In genomic region chr21:37176716-37177115, GRCh38 we compare ENCODE assay signal across 14 cellular contexts.
A peak's percentile ranks its signal among the peaks of the same experiment; 100 is the strongest.
DNase-seq lines count a peak whose midpoint lies in the region; ATAC-seq, FAIRE-seq and TF ChIP-seq lines count a peak whose summit lies in the region.
"Had no signal": no experiment of that assay in that cellular context is flagged by ENCODE, and none has a peak within 500 bp of the region (broad histone marks: within the 10 kb centered on the region; RNA-seq: fewer than 3 reads in every experiment).

No MANE protein-coding gene starts in this region.

- no peaks in the 10 kb centered on the region for H3K4me1 Mint-ChIP-seq in astrocyte (ENCODE audit: low read depth, unreplicated experiment)
- H3K4me1 Mint-ChIP-seq in stimulated activated effector memory CD8-positive, alpha-beta T cell treated with anti-CD3 and anti-CD28 coated beads, Interleukin-12 subunit alpha, Interleukin-12 subunit beta, amount 100 ng/mL, for 72 hours, result no peaks in the 10 kb centered on the region
- no peaks in the 10 kb centered on the region for H3K4me1 Mint-ChIP-seq in activated CD8-positive, alpha-beta T cell treated with anti-CD3 and anti-CD28 coated beads, Interleukin-2, amount 10 ng/mL, durations not matched to agents 7 days and 5 days (ENCODE audit: low read depth)

- H3K4me1 ChIP-seq in astrocyte (ENCODE audit: insufficient read depth, low read length), result no peaks in the 10 kb centered on the region
- H3K4me1 ChIP-seq: BLaER1 treated with 17β-estradiol and CSF1 and Interleukin-3, amounts not matched to agents 10 nM and 100 nM; upper lobe of left lung had no signal

- no peak overlapping the region for H3K4me2 ChIP-seq in astrocyte (ENCODE audit: low read length)
- H3K4me2 ChIP-seq: BLaER1 treated with 17β-estradiol and CSF1 and Interleukin-3, amounts not matched to agents 10 nM and 100 nM had no signal

- peaks cover 53% of the 10 kb centered on the region for H4K20me1 ChIP-seq in astrocyte (ENCODE audit: insufficient read depth, low read length)

- peak overlapping the region; percentile 41 for H3K27ac Mint-ChIP-seq in astrocyte (ENCODE audit: unreplicated experiment)
- no peak overlapping the region for H3K27ac Mint-ChIP-seq in stimulated activated effector memory CD8-positive, alpha-beta T cell treated with anti-CD3 and anti-CD28 coated beads, Interleukin-12 subunit alpha, Interleukin-12 subunit beta, amount 100 ng/mL, for 72 hours
- H3K27ac Mint-ChIP-seq in activated CD8-positive, alpha-beta T cell treated with anti-CD3 and anti-CD28 coated beads, Interleukin-2, amount 10 ng/mL, durations not matched to agents 7 days and 5 days, result no peak overlapping the region

- no peaks in the 10 kb centered on the region for H3K27me3 Mint-ChIP-seq in astrocyte (ENCODE audit: low read depth, unreplicated experiment)
- no peaks in the 10 kb centered on the region for H3K27me3 Mint-ChIP-seq in activated CD8-positive, alpha-beta T cell treated with anti-CD3 and anti-CD28 coated beads, Interleukin-2, amount 10 ng/mL, durations not matched to agents 7 days and 5 days (ENCODE audit: low read depth)

- H2AFZ ChIP-seq in astrocyte (ENCODE audit: low read depth, low read length), result no peak overlapping the region

- CTCF ChIA-PET in activated CD8-positive, alpha-beta T cell treated with anti-CD3 and anti-CD28 coated beads, Interleukin-2, amount 10 ng/mL, durations not matched to agents 7 days and 5 days (lab: Charles Lee), result interaction anchor here (0.5 kb wide), 1 partner anchor 68 kb away, joined by 4 read pairs; no protein-coding TSS in a partner anchor

- H3K36me3 Mint-ChIP-seq in astrocyte (ENCODE audit: low read depth, unreplicated experiment), result peaks cover 34% of the 10 kb centered on the region
- H3K36me3 Mint-ChIP-seq in stimulated activated effector memory CD8-positive, alpha-beta T cell treated with anti-CD3 and anti-CD28 coated beads, Interleukin-12 subunit alpha, Interleukin-12 subunit beta, amount 100 ng/mL, for 72 hours, result peaks cover 76% of the 10 kb centered on the region
- H3K36me3 Mint-ChIP-seq in activated CD8-positive, alpha-beta T cell treated with anti-CD3 and anti-CD28 coated beads, Interleukin-2, amount 10 ng/mL, durations not matched to agents 7 days and 5 days (ENCODE audit: low read depth), result peaks cover 44% of the 10 kb centered on the region

- FAIRE-seq in astrocyte (lab: Jason Lieb, UNC), result no peak

- peaks cover 63% of the 10 kb centered on the region for H3K36me3 ChIP-seq in astrocyte (ENCODE audit: insufficient read depth, low read length)

- no peak overlapping the region for H3K4me3 Mint-ChIP-seq in astrocyte (ENCODE audit: unreplicated experiment)
- no peak overlapping the region for H3K4me3 Mint-ChIP-seq in stimulated activated effector memory CD8-positive, alpha-beta T cell treated with anti-CD3 and anti-CD28 coated beads, Interleukin-12 subunit alpha, Interleukin-12 subunit beta, amount 100 ng/mL, for 72 hours
- no peak overlapping the region for H3K4me3 Mint-ChIP-seq in activated CD8-positive, alpha-beta T cell treated with anti-CD3 and anti-CD28 coated beads, Interleukin-2, amount 10 ng/mL, durations not matched to agents 7 days and 5 days

- peaks cover 29% of the 10 kb centered on the region for H3K79me2 ChIP-seq in astrocyte (ENCODE audit: insufficient read depth, low read length)

- POLR2A ChIA-PET in activated CD8-positive, alpha-beta T cell treated with anti-CD3 and anti-CD28 coated beads, Interleukin-2, amount 10 ng/mL, durations not matched to agents 7 days and 5 days (lab: Charles Lee), result no interaction called here

- no peak for TF ChIP-seq CTCF in astrocyte (IDR thresholded peaks at IDR 0.05; ENCODE audit: insufficient read depth, low read depth, low read length)

- peaks cover 1% of the 10 kb centered on the region for H3K9me3 Mint-ChIP-seq in astrocyte (ENCODE audit: unreplicated experiment)
- H3K9me3 Mint-ChIP-seq in stimulated activated effector memory CD8-positive, alpha-beta T cell treated with anti-CD3 and anti-CD28 coated beads, Interleukin-12 subunit alpha, Interleukin-12 subunit beta, amount 100 ng/mL, for 72 hours, result peaks cover 3% of the 10 kb centered on the region
- peaks cover 3% of the 10 kb centered on the region for H3K9me3 Mint-ChIP-seq in activated CD8-positive, alpha-beta T cell treated with anti-CD3 and anti-CD28 coated beads, Interleukin-2, amount 10 ng/mL, durations not matched to agents 7 days and 5 days (ENCODE audit: insufficient read depth)

- no peak overlapping the region for H3K9ac ChIP-seq in astrocyte (ENCODE audit: low read length)
- H3K9ac ChIP-seq: BLaER1 treated with 17β-estradiol and CSF1 and Interleukin-3, amounts not matched to agents 10 nM and 100 nM had no signal

- ATAC-seq in stimulated activated effector memory CD8-positive, alpha-beta T cell treated with anti-CD3 and anti-CD28 coated beads, Interleukin-12 subunit alpha, Interleukin-12 subunit beta, amount 100 ng/mL, for 72 hours, result peak; percentile 40
- no peak for ATAC-seq in GM19455 (IDR thresholded peaks at IDR 0.05; ENCODE audit: unreplicated experiment)
- no peak for ATAC-seq in activated CD8-positive, alpha-beta T cell treated with anti-CD3 and anti-CD28 coated beads, Interleukin-2, amount 10 ng/mL, durations not matched to agents 7 days and 5 days

- no peaks in the 10 kb centered on the region for H3K27me3 ChIP-seq in astrocyte (ENCODE audit: insufficient read depth, low read length)
- H3K27me3 ChIP-seq: BLaER1 treated with 17β-estradiol and CSF1 and Interleukin-3, amounts not matched to agents 10 nM and 100 nM; upper lobe of left lung had no signal

- H3K27ac ChIP-seq in astrocyte (ENCODE audit: low read depth, low read length), result no peak overlapping the region
- H3K27ac ChIP-seq: BLaER1 treated with 17β-estradiol and CSF1 and Interleukin-3, amounts not matched to agents 10 nM and 100 nM; upper lobe of left lung had no signal

- H3K9me3 ChIP-seq in astrocyte (ENCODE audit: insufficient read depth, low read depth, low read length), result no peaks in the 10 kb centered on the region
- H3K9me3 ChIP-seq: upper lobe of left lung had no signal

- no peak overlapping the region for H3K4me3 ChIP-seq in astrocyte (ENCODE audit: insufficient read depth, low read depth, low read length)
- H3K4me3 ChIP-seq: BLaER1 treated with 17β-estradiol and CSF1 and Interleukin-3, amounts not matched to agents 10 nM and 100 nM; upper lobe of left lung had no signal

- peak; percentile 23 for DNase-seq in M059J (ENCODE audit: low read depth)
- no peak for DNase-seq in astrocyte (ENCODE audit: low read depth)
- DNase-seq in kidney tubule cell (ENCODE audit: low spot score), result peak; percentile 83
- no peak for DNase-seq in stimulated activated effector memory CD8-positive, alpha-beta T cell treated with anti-CD3 and anti-CD28 coated beads, Interleukin-12 subunit alpha, Interleukin-12 subunit beta, amount 100 ng/mL, for 72 hours (ENCODE audit: low spot score in 2 of 2)
- no peak for DNase-seq in NOMO-1 treated with dmso at 0.1 percent for 144 hours (lab: John Stamatoyannopoulos, UW; ENCODE audit: unreplicated experiment)
- DNase-seq in AG08395 (ENCODE audit: low spot score), result no peak
- DNase-seq in activated CD8-positive, alpha-beta T cell treated with anti-CD3 and anti-CD28 coated beads, Interleukin-2, amount 10 ng/mL, durations not matched to agents 7 days and 5 days, result no peak
- DNase-seq: activated CD4-positive, CD25-positive, alpha-beta regulatory T cell treated with anti-CD3 and anti-CD28 coated beads, Interleukin-2, amount 50 U/mL, for 72 hours; cortex of kidney; glutamatergic neuron; NCI-H1092 treated with DMSO at 0.1 percent for 48 hours had no signal

Comparison
In these comparisons a context has a peak if more than half of its experiments do, and no peak if none do; other contexts are left out.
1. DNase-seq: peak in M059J (single experiment) and kidney tubule cell (single experiment); none in astrocyte (single experiment), stimulated activated effector memory CD8-positive, alpha-beta T cell treated with anti-CD3 and anti-CD28 coated beads, Interleukin-12 subunit alpha, Interleukin-12 subunit beta, amount 100 ng/mL, for 72 hours (0 of 2), NOMO-1 treated with dmso at 0.1 percent for 144 hours (single experiment), AG08395 (single experiment) and activated CD8-positive, alpha-beta T cell treated with anti-CD3 and anti-CD28 coated beads, Interleukin-2, amount 10 ng/mL, durations not matched to agents 7 days and 5 days (single experiment).